Comparison of ENCODE assay signal across 8 cellular contexts in genomic region chr7:105487559-105488218, GRCh38. TPM values are rescaled to one million over a fixed set of nuclear protein-coding genes. Genes with fewer than 3 reads are reported as not detected.
DNase-seq lines count a peak whose midpoint lies in the region; ATAC-seq and TF ChIP-seq lines count a peak whose summit lies in the region.

No MANE protein-coding gene starts in this region.

- H3K27me3 ChIP-seq in ACC112 (ENCODE audit: insufficient read depth, low read length), result no peaks in the 10 kb centered on the region

- H2AFZ ChIP-seq in ACC112 (ENCODE audit: low read length, unreplicated experiment), result peak overlapping the region; percentile 16

- peak overlapping the region; percentile 68 for H3K27ac ChIP-seq in ACC112 (ENCODE audit: low read depth, low read length)

- peaks cover 16% of the 10 kb centered on the region for H3K4me1 ChIP-seq in ACC112 (ENCODE audit: control insufficient read depth, insufficient read depth, low read length, unreplicated experiment)

- H3K9me3 Mint-ChIP-seq in T-helper 2 cell treated with Interferon-gamma antibody and Interleukin-4, amounts not matched to agents 5 μg/mL and 100 μg/mL, for 36 hours, result no peaks in the 10 kb centered on the region
- H3K9me3 Mint-ChIP-seq in activated naive CD8-positive, alpha-beta T cell treated with anti-CD3 and anti-CD28 coated beads for 36 hours, result no peaks in the 10 kb centered on the region

- TF ChIP-seq CTCF in GM13976 (IDR thresholded peaks at IDR 0.05; ENCODE audit: borderline replicate concordance, control extremely low read depth, extremely low read depth, insufficient read depth, missing control alignments) (peak; percentile 19), fibroblast of villous mesenchyme (IDR thresholded peaks at IDR 0.05; ENCODE audit: insufficient read depth, low read depth, low read length) (peak; percentile 47)

- H3K36me3 Mint-ChIP-seq in T-helper 2 cell treated with Interferon-gamma antibody and Interleukin-4, amounts not matched to agents 5 μg/mL and 100 μg/mL, for 36 hours (ENCODE audit: low read depth), result peaks cover 16% of the 10 kb centered on the region
- peaks cover 27% of the 10 kb centered on the region for H3K36me3 Mint-ChIP-seq in activated naive CD8-positive, alpha-beta T cell treated with anti-CD3 and anti-CD28 coated beads for 36 hours

- peaks cover 3% of the 10 kb centered on the region for H3K4me1 Mint-ChIP-seq in T-helper 2 cell treated with Interferon-gamma antibody and Interleukin-4, amounts not matched to agents 5 μg/mL and 100 μg/mL, for 36 hours (ENCODE audit: low read depth)
- H3K4me1 Mint-ChIP-seq in activated naive CD8-positive, alpha-beta T cell treated with anti-CD3 and anti-CD28 coated beads for 36 hours, result no peaks in the 10 kb centered on the region

- ATAC-seq in HG02981 (IDR thresholded peaks at IDR 0.05; ENCODE audit: unreplicated experiment) (no peak), GM21737 (IDR thresholded peaks at IDR 0.05; ENCODE audit: unreplicated experiment) (no peak)

- peak; percentile 39 for DNase-seq in GM13976 (ENCODE audit: low spot score)
- DNase-seq in T-helper 2 cell treated with Interferon-gamma antibody and Interleukin-4, amounts not matched to agents 5 μg/mL and 100 μg/mL, for 36 hours (ENCODE audit: low spot score), result no peak
- DNase-seq in fibroblast of villous mesenchyme (ENCODE audit: low read depth), result peak; percentile 86
- peak; percentile 99 for DNase-seq in pulmonary artery endothelial cell (ENCODE audit: low read depth, low spot score)
- no peak for DNase-seq in activated naive CD8-positive, alpha-beta T cell treated with anti-CD3 and anti-CD28 coated beads for 36 hours

- no peaks in the 10 kb centered on the region for H3K27me3 Mint-ChIP-seq in T-helper 2 cell treated with Interferon-gamma antibody and Interleukin-4, amounts not matched to agents 5 μg/mL and 100 μg/mL, for 36 hours (ENCODE audit: low read depth)
- H3K27me3 Mint-ChIP-seq in activated naive CD8-positive, alpha-beta T cell treated with anti-CD3 and anti-CD28 coated beads for 36 hours, result no peaks in the 10 kb centered on the region

- H3K36me3 ChIP-seq in ACC112 (ENCODE audit: insufficient read depth, low read length), result no peaks in the 10 kb centered on the region

- no peak overlapping the region for H3K4me3 Mint-ChIP-seq in T-helper 2 cell treated with Interferon-gamma antibody and Interleukin-4, amounts not matched to agents 5 μg/mL and 100 μg/mL, for 36 hours
- no peak overlapping the region for H3K4me3 Mint-ChIP-seq in activated naive CD8-positive, alpha-beta T cell treated with anti-CD3 and anti-CD28 coated beads for 36 hours

- no peak overlapping the region for H3K4me3 ChIP-seq in ACC112 (ENCODE audit: low read depth, low read length)
- no peak overlapping the region for H3K4me3 ChIP-seq in fibroblast of villous mesenchyme (ENCODE audit: low read depth, low read length)

- in situ Hi-C loops in GM13976 (cut with MboI; ENCODE audit: low sequenced_read_pairs, unreplicated experiment), result no loop called here

- no peaks in the 10 kb centered on the region for H3K79me2 ChIP-seq in ACC112 (ENCODE audit: control insufficient read depth, insufficient read depth, low read length, unreplicated experiment)

- H3K27ac Mint-ChIP-seq in T-helper 2 cell treated with Interferon-gamma antibody and Interleukin-4, amounts not matched to agents 5 μg/mL and 100 μg/mL, for 36 hours, result peak overlapping the region; percentile 36
- H3K27ac Mint-ChIP-seq in activated naive CD8-positive, alpha-beta T cell treated with anti-CD3 and anti-CD28 coated beads for 36 hours, result no peak overlapping the region

RNA-seq across cellular contexts. Expression of gene PUS7, which starts 34.4 kb away (rescaled TPM):
- total RNA-seq in fibroblast of villous mesenchyme (13.2 and 16.8 TPM in 2 replicates), pulmonary artery endothelial cell (29.2 and 37.9 TPM in 2 replicates)
- total RNA-seq in activated naive CD8-positive, alpha-beta T cell treated with anti-CD3 and anti-CD28 coated beads for 36 hours, result 10 to 100 TPM; 42.1 to 42.6 TPM

RNA-seq across cellular contexts. Expression of gene RINT1, which starts 44.3 kb away (rescaled TPM):
- total RNA-seq in fibroblast of villous mesenchyme (13.9 and 22.5 TPM in 2 replicates), pulmonary artery endothelial cell (14.6 and 14.7 TPM in 2 replicates)
- 10 to 100 TPM; 29.7 to 31.2 TPM for total RNA-seq in activated naive CD8-positive, alpha-beta T cell treated with anti-CD3 and anti-CD28 coated beads for 36 hours

Comparison
In these comparisons a context has a peak if more than half of its experiments do, and no peak if none do; other contexts are left out.
1. DNase-seq: peak in GM13976 (single experiment), fibroblast of villous mesenchyme (single experiment) and pulmonary artery endothelial cell (single experiment); none in T-helper 2 cell treated with Interferon-gamma antibody and Interleukin-4, amounts not matched to agents 5 μg/mL and 100 μg/mL, for 36 hours (single experiment) and activated naive CD8-positive, alpha-beta T cell treated with anti-CD3 and anti-CD28 coated beads for 36 hours (single experiment).